ENCODE assay signal across 11 cellular contexts in the genomic region with DNA sequence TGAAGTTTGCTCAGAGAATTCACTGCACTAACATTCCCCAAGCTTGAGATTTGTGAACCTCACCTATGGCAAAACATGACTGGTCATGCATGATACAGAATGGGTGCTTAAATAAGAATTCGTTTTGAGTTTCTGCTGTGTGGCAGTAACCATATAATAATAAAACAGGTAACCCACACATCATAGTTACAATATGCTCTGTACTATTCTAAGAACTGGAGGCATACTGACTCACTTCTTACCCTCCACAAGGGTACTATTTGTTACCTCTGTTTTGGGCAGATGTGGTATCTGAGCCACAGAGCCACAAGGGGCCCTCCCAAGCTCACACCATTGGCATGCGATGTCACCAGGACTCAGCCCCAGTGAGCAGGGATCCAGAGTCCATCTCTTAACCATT.
A peak's percentile ranks its signal among the peaks of the same experiment; 100 is the strongest.
DNase-seq lines count a peak whose midpoint lies in the region; ATAC-seq lines count a peak whose summit lies in the region.
"Had no signal": no experiment of that assay in that cellular context is flagged by ENCODE, and none has a peak within 500 bp of the region (broad histone marks: within the 10 kb centered on the region; RNA-seq: fewer than 3 reads in every experiment).

No MANE protein-coding gene starts in this region.

- no peaks in the 10 kb centered on the region for H3K27me3 Mint-ChIP-seq in activated naive CD4-positive, alpha-beta T cell treated with anti-CD3 and anti-CD28 coated beads, Interleukin-2, amount 10 ng/mL, durations not matched to agents 7 days and 5 days

- H3K27ac Mint-ChIP-seq in activated naive CD4-positive, alpha-beta T cell treated with anti-CD3 and anti-CD28 coated beads, Interleukin-2, amount 10 ng/mL, durations not matched to agents 7 days and 5 days = peak overlapping the region; percentile 30
- H3K27ac Mint-ChIP-seq: brain had no signal

- CTCF ChIA-PET in activated naive CD4-positive, alpha-beta T cell treated with anti-CD3 and anti-CD28 coated beads, Interleukin-2, amount 10 ng/mL, durations not matched to agents 7 days and 5 days (lab: Charles Lee) = interaction anchor here (6.7 kb wide), 1 partner anchor 11 kb away, joined by 37 read pairs; no protein-coding TSS in a partner anchor

- ATAC-seq in HG02623 (IDR thresholded peaks at IDR 0.05; ENCODE audit: unreplicated experiment) (peak; percentile 35), HG03565 (IDR thresholded peaks at IDR 0.05; ENCODE audit: unreplicated experiment) (peak; percentile 28)

- peak; percentile 38 for DNase-seq in activated naive CD4-positive, alpha-beta T cell treated with anti-CD3 and anti-CD28 coated beads, Interleukin-2, amount 10 ng/mL, durations not matched to agents 7 days and 5 days
- DNase-seq in activated naive CD4-positive, alpha-beta T cell treated with Interleukin-2 at 50 U/mL for 16 hours = no peak
- DNase-seq in stimulated activated CD8-positive, alpha-beta memory T cell treated with anti-CD3 and anti-CD28 coated beads, Interleukin-4, amount 100 ng/mL, for 48 hours = peak; percentile 40
- DNase-seq in stimulated activated CD4-positive, alpha-beta T cell treated with anti-CD3 and anti-CD28 coated beads, Interleukin-4, amount 100 ng/mL, for 1 hour = no peak
- DNase-seq in GM03348 (ENCODE audit: low spot score) = no peak
- DNase-seq in retina = no peak
- DNase-seq: MG63, NCI-H526 had no signal

- H3K36me3 Mint-ChIP-seq in activated naive CD4-positive, alpha-beta T cell treated with anti-CD3 and anti-CD28 coated beads, Interleukin-2, amount 10 ng/mL, durations not matched to agents 7 days and 5 days = peaks cover 8% of the 10 kb centered on the region
- H3K36me3 Mint-ChIP-seq: brain had no signal

- peaks cover 58% of the 10 kb centered on the region for H3K4me1 Mint-ChIP-seq in activated naive CD4-positive, alpha-beta T cell treated with anti-CD3 and anti-CD28 coated beads, Interleukin-2, amount 10 ng/mL, durations not matched to agents 7 days and 5 days

- H3K4me3 Mint-ChIP-seq in activated naive CD4-positive, alpha-beta T cell treated with anti-CD3 and anti-CD28 coated beads, Interleukin-2, amount 10 ng/mL, durations not matched to agents 7 days and 5 days = no peak overlapping the region
- H3K4me3 Mint-ChIP-seq: brain had no signal

- peaks cover 5% of the 10 kb centered on the region for H3K9me3 Mint-ChIP-seq in activated naive CD4-positive, alpha-beta T cell treated with anti-CD3 and anti-CD28 coated beads, Interleukin-2, amount 10 ng/mL, durations not matched to agents 7 days and 5 days

Comparison
In these comparisons a context has a peak if more than half of its experiments do, and no peak if none do; other contexts are left out.
1. DNase-seq: peak in activated naive CD4-positive, alpha-beta T cell treated with anti-CD3 and anti-CD28 coated beads, Interleukin-2, amount 10 ng/mL, durations not matched to agents 7 days and 5 days (single experiment) and stimulated activated CD8-positive, alpha-beta memory T cell treated with anti-CD3 and anti-CD28 coated beads, Interleukin-4, amount 100 ng/mL, for 48 hours (single experiment); none in activated naive CD4-positive, alpha-beta T cell treated with Interleukin-2 at 50 U/mL for 16 hours (single experiment), stimulated activated CD4-positive, alpha-beta T cell treated with anti-CD3 and anti-CD28 coated beads, Interleukin-4, amount 100 ng/mL, for 1 hour (single experiment), GM03348 (single experiment) and retina (single experiment).